In genomic region chr19:18322759-18323460, GRCh38 we compare ENCODE assay signal across 8 cellular contexts. TPM values are rescaled to one million over a fixed set of nuclear protein-coding genes. Genes with fewer than 3 reads are reported as not detected.
DNase-seq lines count a peak whose midpoint lies in the region; FAIRE-seq and TF ChIP-seq lines count a peak whose summit lies in the region.

Gene LSM4 (minus strand): TSS chr19:18323076. CDS start chr19:18323020, 56 bp downstream.

- WGBS in H9 (ENCODE audit: extremely low coverage, insufficient read length, low lambda C conversion rate), result no CpG with 5 or more reads among the region's 75 CpGs

- H2BK120ac ChIP-seq in H9 (ENCODE audit: low read depth, low read length, poor library complexity, severe bottlenecking), result peak within 1 kb of the TSS; percentile 72

- H3K4me2 ChIP-seq in H9 (ENCODE audit: insufficient read depth, insufficient read length, low read length), result peak within 1 kb of the TSS; percentile 99

- H2BK12ac ChIP-seq in H9 (ENCODE audit: insufficient read length, low read depth, low read length), result peak within 1 kb of the TSS; percentile 50

- H3K4ac ChIP-seq in H9 (ENCODE audit: low read depth, low read length), result peak within 1 kb of the TSS; percentile 75; the same call in 1 of the 2 replicates

- H3K9me3 ChIP-seq in H9 (ENCODE audit: control insufficient read depth, low read depth, low read length), result no peaks in the 10 kb centered on the region

- no peak within 1 kb of the TSS for H3K56ac ChIP-seq in H9 (ENCODE audit: insufficient read length, low read depth, low read length)

- DNase-seq in H9, result peak; percentile 99
- DNase-seq in M059J (ENCODE audit: low read depth), result peak; percentile 97
- DNase-seq in SHP77 (lab: John Stamatoyannopoulos, UW), result peak; percentile 96
- DNase-seq in activated effector memory CD4-positive, alpha-beta T cell treated with Interleukin-2 at 50 U/mL for 16 hours, result peak; percentile 100
- peak; percentile 97 for DNase-seq in fibroblast of pulmonary artery (ENCODE audit: low read depth)

- peak within 1 kb of the TSS; percentile 49 for H2BK5ac ChIP-seq in H9 (ENCODE audit: insufficient read length, low read length)

- H2AFZ ChIP-seq in H9 (ENCODE audit: low read length), result no peak within 1 kb of the TSS

- no peaks in the 10 kb centered on the region for H4K20me1 ChIP-seq in H9 (ENCODE audit: control insufficient read depth, insufficient read depth, insufficient read length)

- H3K23me2 ChIP-seq in H9 (ENCODE audit: insufficient read length, low read depth, low read length, poor library complexity, severe bottlenecking), result peaks cover 16% of the 10 kb centered on the region

- no peaks in the 10 kb centered on the region for H3K79me1 ChIP-seq in H9 (ENCODE audit: insufficient read depth, low read depth, low read length, poor library complexity, severe bottlenecking)

- H3K9me3 Mint-ChIP-seq in H9 (no peaks in the 10 kb centered on the region), nephron (no peaks in the 10 kb centered on the region)
- no peaks in the 10 kb centered on the region for H3K9me3 Mint-ChIP-seq in stimulated activated naive CD8-positive, alpha-beta T cell treated with anti-CD3 and anti-CD28 coated beads, Interleukin-15, Interleukin-2, amounts not matched to agents 100 ng/mL and 50 ng/mL, for 24 hours

- H3K4me3 ChIP-seq in fibroblast of pulmonary artery (replicated peaks; ENCODE audit: low read depth, low read length), result peak within 1 kb of the TSS; percentile 83

- H2BK20ac ChIP-seq in H9 (ENCODE audit: low read depth, low read length, poor library complexity, severe bottlenecking), result peak within 1 kb of the TSS; percentile 51

- FAIRE-seq in G401.6 (lab: Jason Lieb, UNC), result peak; percentile 95

- peak within 1 kb of the TSS; percentile 68 for H2AK5ac ChIP-seq in H9 (ENCODE audit: insufficient read length, low read length)

- peaks cover 25% of the 10 kb centered on the region; the same call in 1 of the 2 replicates for H3K79me2 ChIP-seq in H9 (ENCODE audit: insufficient read depth, low read length)

- peak within 1 kb of the TSS; percentile 88 for H3K4me3 Mint-ChIP-seq in H9
- peak within 1 kb of the TSS; percentile 83 to 96 (median 88) for H3K4me3 Mint-ChIP-seq in nephron
- peak within 1 kb of the TSS; percentile 96 for H3K4me3 Mint-ChIP-seq in stimulated activated naive CD8-positive, alpha-beta T cell treated with anti-CD3 and anti-CD28 coated beads, Interleukin-15, Interleukin-2, amounts not matched to agents 100 ng/mL and 50 ng/mL, for 24 hours

- H3K27me3 ChIP-seq in H9 (ENCODE audit: insufficient read depth, low read length), result no peaks in the 10 kb centered on the region

- H3K36me3 Mint-ChIP-seq in H9 (ENCODE audit: insufficient read depth in 1 of 3, low read depth in 3 of 3) (peaks cover 15 to 23% (median 18%) of the 10 kb centered on the region in 3 experiments), nephron (ENCODE audit: low read depth) (peaks cover 4% of the 10 kb centered on the region)
- peaks cover 38% of the 10 kb centered on the region for H3K36me3 Mint-ChIP-seq in stimulated activated naive CD8-positive, alpha-beta T cell treated with anti-CD3 and anti-CD28 coated beads, Interleukin-15, Interleukin-2, amounts not matched to agents 100 ng/mL and 50 ng/mL, for 24 hours (ENCODE audit: low read depth)

- peak within 1 kb of the TSS; percentile 92 for H4K8ac ChIP-seq in H9 (replicated peaks; ENCODE audit: insufficient read length, low read depth, low read length)

- H3K27me3 Mint-ChIP-seq in H9 (ENCODE audit: low read depth) (no peaks in the 10 kb centered on the region), nephron (ENCODE audit: low read depth) (no peaks in the 10 kb centered on the region)
- H3K27me3 Mint-ChIP-seq in stimulated activated naive CD8-positive, alpha-beta T cell treated with anti-CD3 and anti-CD28 coated beads, Interleukin-15, Interleukin-2, amounts not matched to agents 100 ng/mL and 50 ng/mL, for 24 hours, result no peaks in the 10 kb centered on the region

- peak within 1 kb of the TSS; percentile 96 for H3K14ac ChIP-seq in H9 (ENCODE audit: insufficient read depth, low read length)

- H3K4me1 Mint-ChIP-seq in H9 (peaks cover 22 to 32% of the 10 kb centered on the region in 2 experiments), nephron (peaks cover 28% of the 10 kb centered on the region)
- H3K4me1 Mint-ChIP-seq in stimulated activated naive CD8-positive, alpha-beta T cell treated with anti-CD3 and anti-CD28 coated beads, Interleukin-15, Interleukin-2, amounts not matched to agents 100 ng/mL and 50 ng/mL, for 24 hours (ENCODE audit: low read depth), result peaks cover 59% of the 10 kb centered on the region

- peak within 1 kb of the TSS; percentile 93 for H3K9ac ChIP-seq in H9 (ENCODE audit: extremely low read depth, insufficient read length, low read length)

- H4K91ac ChIP-seq in H9 (ENCODE audit: insufficient read length, low read depth, low read length), result no peak within 1 kb of the TSS

- peaks cover 8% of the 10 kb centered on the region; the same call in 1 of the 2 replicates for H3K4me1 ChIP-seq in H9 (ENCODE audit: insufficient read depth, low read length)

- no peak within 1 kb of the TSS for H3T11ph ChIP-seq in H9 (ENCODE audit: low read length)

- H3K27ac ChIP-seq in H9 (ENCODE audit: insufficient read length, low read depth, low read length), result peak within 1 kb of the TSS; percentile 94

- H4K5ac ChIP-seq in H9 (ENCODE audit: insufficient read length, low read depth, low read length), result peak within 1 kb of the TSS; percentile 15

- peak within 1 kb of the TSS; percentile 95 for H3K18ac ChIP-seq in H9 (ENCODE audit: insufficient read length, low read depth, low read length)

- peak within 1 kb of the TSS; percentile 85; the same call in 1 of the 2 replicates for H2BK15ac ChIP-seq in H9 (ENCODE audit: low read depth, low read length)

- H3K27ac Mint-ChIP-seq in H9, result peak within 1 kb of the TSS; percentile 94 to 99 (median 98)
- peak within 1 kb of the TSS; percentile 97 to 99 (median 99) for H3K27ac Mint-ChIP-seq in nephron
- peak within 1 kb of the TSS; percentile 97 for H3K27ac Mint-ChIP-seq in stimulated activated naive CD8-positive, alpha-beta T cell treated with anti-CD3 and anti-CD28 coated beads, Interleukin-15, Interleukin-2, amounts not matched to agents 100 ng/mL and 50 ng/mL, for 24 hours

- no peak within 1 kb of the TSS for H3K23ac ChIP-seq in H9 (ENCODE audit: insufficient read length, low read depth, low read length)

- TF ChIP-seq CTCF in H9 (conservative IDR thresholded peaks at IDR 0.05), result peak; percentile 39; the same call in 2 of the 3 replicates
- peak; percentile 33 for TF ChIP-seq CTCF in fibroblast of pulmonary artery (IDR thresholded peaks at IDR 0.05; ENCODE audit: low read length, missing control alignments)
- TF ChIP-seq CTCF in nephron (IDR thresholded peaks at IDR 0.05; ENCODE audit: unreplicated experiment in 3 of 3), result peak in 1 of 3 experiments; percentile 15

RNA-seq across cellular contexts. Expression of gene LSM4, which starts in this region (rescaled TPM):
- 342 and 344 TPM in 2 replicates for total RNA-seq in H9 (2021)
- total RNA-seq in M059J (2014; rRNA removed; shearing (Covaris generic)), result 314 and 393 TPM in 2 replicates

Comparison
In these comparisons a context has a peak if more than half of its experiments do, and no peak if none do; other contexts are left out.
1. Peak in every context shown above with its lines: DNase-seq, H3K4me3 ChIP-seq and H3K27ac ChIP-seq.